8 cellular contexts compared by ENCODE assay signal in the genomic region with DNA sequence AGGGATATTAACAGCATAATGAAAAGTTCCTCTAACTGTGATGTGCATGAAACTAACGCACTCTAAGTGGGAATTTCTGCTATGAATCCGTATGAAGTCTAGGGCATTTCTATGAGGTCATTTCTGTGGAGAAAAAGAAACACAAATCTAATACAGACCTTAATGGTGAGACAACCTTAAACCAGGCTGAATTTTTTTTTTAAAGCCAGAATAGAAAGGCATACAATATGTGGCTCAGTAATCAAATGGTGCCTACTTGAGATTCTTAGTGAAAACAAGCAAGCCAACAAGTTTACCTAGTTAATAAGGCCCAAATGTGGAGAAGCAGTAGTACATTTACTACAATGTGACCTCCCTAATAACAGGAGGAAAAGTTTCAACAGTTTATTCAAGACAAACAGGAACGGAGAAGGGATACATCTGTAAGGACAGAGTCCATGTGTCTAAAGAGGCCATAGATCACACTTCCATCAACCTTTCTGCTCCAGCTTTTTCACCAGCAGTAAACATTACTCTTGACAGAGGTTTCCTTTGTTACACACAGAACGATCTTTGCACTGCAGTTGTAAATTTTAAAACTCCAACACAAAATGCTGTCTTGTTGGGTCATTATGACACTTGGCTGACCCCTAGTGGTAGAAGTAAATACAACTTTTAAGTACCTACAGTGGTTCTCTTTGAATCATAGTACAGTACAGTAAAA. TPM values are rescaled to one million over a fixed set of nuclear protein-coding genes. Genes with fewer than 3 reads are reported as not detected.
DNase-seq lines count a peak whose midpoint lies in the region; ATAC-seq and TF ChIP-seq lines count a peak whose summit lies in the region.

No MANE protein-coding gene starts in this region.

- no peaks in the 10 kb centered on the region for H3K4me1 ChIP-seq in parathyroid adenoma

- CTCF ChIA-PET in Calu3 (lab: Charles Lee) (no interaction called here), activated B cell treated with CpG ODN at 0.5 μM for 24 hours (lab: Charles Lee) (interaction anchor here (0.8 to 8.6 kb wide), 4 partner anchors 29 to 227 kb away, joined by 3 to 178 read pairs (median 8); a partner anchor contains a TSS)

- intact Hi-C loops in Calu3 (cut with micrococcal nuclease; ENCODE audit: unreplicated experiment) = loop anchor here (1.0 kb wide), 1 partner anchor 225 kb away; no protein-coding TSS in a partner anchor
- intact Hi-C loops in activated B cell treated with CpG ODN at 0.5 μM for 24 hours (cut with micrococcal nuclease) = loop anchor here (1.0 to 5.0 kb wide), 4 partner anchors 50 to 1800 kb away; a partner anchor contains a TSS

- ATAC-seq in GM19023 (IDR thresholded peaks at IDR 0.05; ENCODE audit: unreplicated experiment) (peak; percentile 89), HG03095 (IDR thresholded peaks at IDR 0.05; ENCODE audit: unreplicated experiment) (peak; percentile 89), activated B cell treated with CpG ODN at 0.5 μM for 24 hours (ENCODE audit: low read depth) (peak; percentile 85)
- ATAC-seq in stimulated activated memory B cell treated with anti-CD40 and anti-IgM and Interleukin-4, amounts not matched to agents 10 μg/mL and 1 μg/mL and 100 μg/mL, for 72 hours = no peak

- H3K9me3 ChIP-seq in parathyroid adenoma (ENCODE audit: control insufficient read depth, low read length) = no peaks in the 10 kb centered on the region

- H3K27ac Mint-ChIP-seq in Calu3 (ENCODE audit: unreplicated experiment) = no peak overlapping the region
- H3K27ac Mint-ChIP-seq in activated B cell treated with CpG ODN at 0.5 μM for 24 hours = no peak overlapping the region
- no peak overlapping the region for H3K27ac Mint-ChIP-seq in stimulated activated memory B cell treated with anti-CD40 and anti-IgM and Interleukin-4, amounts not matched to agents 10 μg/mL and 1 μg/mL and 100 μg/mL, for 72 hours

- H3K4me2 ChIP-seq in parathyroid adenoma (ENCODE audit: low read length) = no peak overlapping the region

- no peak overlapping the region for H3K27ac ChIP-seq in parathyroid adenoma

- H3K4me1 Mint-ChIP-seq in Calu3 (ENCODE audit: low read depth, unreplicated experiment) (no peaks in the 10 kb centered on the region), activated B cell treated with CpG ODN at 0.5 μM for 24 hours (peaks cover 9% of the 10 kb centered on the region)
- H3K4me1 Mint-ChIP-seq in stimulated activated memory B cell treated with anti-CD40 and anti-IgM and Interleukin-4, amounts not matched to agents 10 μg/mL and 1 μg/mL and 100 μg/mL, for 72 hours = no peaks in the 10 kb centered on the region

- TF ChIP-seq CTCF in Calu3 (IDR thresholded peaks at IDR 0.05; ENCODE audit: unreplicated experiment) (peak; percentile 60), activated B cell treated with CpG ODN at 0.5 μM for 24 hours (IDR thresholded peaks at IDR 0.05) (peak; percentile 40), parathyroid adenoma (IDR thresholded peaks at IDR 0.05) (peak; percentile 58)

- peak overlapping the region; percentile 22 for H2AFZ ChIP-seq in parathyroid adenoma

- POLR2A ChIA-PET in activated B cell treated with CpG ODN at 0.5 μM for 24 hours (lab: Charles Lee) = no interaction called here

- H3K36me3 ChIP-seq in parathyroid adenoma (ENCODE audit: control insufficient read depth, insufficient read depth, low read length) = no peaks in the 10 kb centered on the region

- no peak overlapping the region for H3K9ac ChIP-seq in parathyroid adenoma

- H3K4me3 Mint-ChIP-seq in Calu3 (ENCODE audit: low read depth, unreplicated experiment) = no peak overlapping the region
- no peak overlapping the region for H3K4me3 Mint-ChIP-seq in activated B cell treated with CpG ODN at 0.5 μM for 24 hours
- H3K4me3 Mint-ChIP-seq in stimulated activated memory B cell treated with anti-CD40 and anti-IgM and Interleukin-4, amounts not matched to agents 10 μg/mL and 1 μg/mL and 100 μg/mL, for 72 hours = no peak overlapping the region

- no TSS peak for BruUV-seq in Calu3 (replicated peaks; lab: Mats Ljungman, UMichigan)

- H3K9me3 Mint-ChIP-seq in Calu3 (ENCODE audit: low read depth, unreplicated experiment) = no peaks in the 10 kb centered on the region
- H3K9me3 Mint-ChIP-seq in activated B cell treated with CpG ODN at 0.5 μM for 24 hours = no peaks in the 10 kb centered on the region
- no peaks in the 10 kb centered on the region for H3K9me3 Mint-ChIP-seq in stimulated activated memory B cell treated with anti-CD40 and anti-IgM and Interleukin-4, amounts not matched to agents 10 μg/mL and 1 μg/mL and 100 μg/mL, for 72 hours

- H3K79me2 ChIP-seq in parathyroid adenoma = no peaks in the 10 kb centered on the region

- H3K27me3 ChIP-seq in parathyroid adenoma (ENCODE audit: control insufficient read depth, insufficient read depth, low read length) = no peaks in the 10 kb centered on the region

- H3K4me3 ChIP-seq in parathyroid adenoma (ENCODE audit: low read depth, low read length) = no peak overlapping the region

- H3K36me3 Mint-ChIP-seq in Calu3 (ENCODE audit: insufficient read depth, unreplicated experiment) (peaks cover 7% of the 10 kb centered on the region), activated B cell treated with CpG ODN at 0.5 μM for 24 hours (ENCODE audit: low read depth) (peaks cover 25% of the 10 kb centered on the region)
- peaks cover 21% of the 10 kb centered on the region for H3K36me3 Mint-ChIP-seq in stimulated activated memory B cell treated with anti-CD40 and anti-IgM and Interleukin-4, amounts not matched to agents 10 μg/mL and 1 μg/mL and 100 μg/mL, for 72 hours

- H3K27me3 Mint-ChIP-seq in Calu3 (ENCODE audit: unreplicated experiment) (no peaks in the 10 kb centered on the region), activated B cell treated with CpG ODN at 0.5 μM for 24 hours (no peaks in the 10 kb centered on the region)
- H3K27me3 Mint-ChIP-seq in stimulated activated memory B cell treated with anti-CD40 and anti-IgM and Interleukin-4, amounts not matched to agents 10 μg/mL and 1 μg/mL and 100 μg/mL, for 72 hours = no peaks in the 10 kb centered on the region

- DNase-seq in Calu3 (peak; percentile 4), NCI-H2107 treated with DMSO at 0.1 percent for 48 hours (lab: John Stamatoyannopoulos, UW; ENCODE audit: unreplicated experiment) (peak; percentile 36), activated B cell treated with CpG ODN at 0.5 μM for 24 hours (no peak), glomerular visceral epithelial cell (ENCODE audit: extremely low spot score) (peak; percentile 79)

RNA-seq across cellular contexts. Expression of a gene that starts 26.2 kb away (rescaled TPM):
- total RNA-seq in Calu3 (2022) (15.5 and 20.3 TPM in 2 replicates), activated B cell treated with CpG ODN at 0.5 μM for 24 hours (15.7 and 19.4 TPM in 2 replicates)

RNA-seq across cellular contexts. Expression of a gene that starts 49.2 kb away (rescaled TPM):
- total RNA-seq in Calu3 (2022) = 3.4 TPM in 2 replicates
- total RNA-seq in activated B cell treated with CpG ODN at 0.5 μM for 24 hours = 4.6 and 5.7 TPM in 2 replicates
